18 cellular contexts compared by ENCODE assay signal in genomic region chr12:119088917-119089667, GRCh38.
A peak's percentile ranks its signal among the peaks of the same experiment; 100 is the strongest.
DNase-seq lines count a peak whose midpoint lies in the region; ATAC-seq, FAIRE-seq and TF ChIP-seq lines count a peak whose summit lies in the region.
"Had no signal": no experiment of that assay in that cellular context is flagged by ENCODE, and none has a peak within 500 bp of the region (broad histone marks: within the 10 kb centered on the region; RNA-seq: fewer than 3 reads in every experiment).

No MANE protein-coding gene starts in this region.

- peak overlapping the region; percentile 34 for H2BK12ac ChIP-seq in H1 (ENCODE audit: low read depth, low read length)

- no peak overlapping the region for H2BK15ac ChIP-seq in H1 (ENCODE audit: low read length)

- H3K27ac Mint-ChIP-seq in GM23338: peak overlapping the region; percentile 98
- H3K27ac Mint-ChIP-seq: CD4-positive, CD25-positive, alpha-beta regulatory T cell had no signal

- H3F3A ChIP-seq in GM23338 (replicated peaks; ENCODE audit: low read depth): 0 out of 2 replicates have a peak, but pooled peaks cover 8% of the 10 kb centered on the region

- no peak overlapping the region; a peak in 1 of 7 replicates for H3K9ac ChIP-seq in H1 (replicated peaks in 1 of 4; ENCODE audit: extremely low read depth in 1 of 4, low read depth in 3 of 4, low read length in 3 of 4)

- peaks cover 13% of the 10 kb centered on the region for H3K27me3 Mint-ChIP-seq in GM23338 (ENCODE audit: insufficient read depth, low read depth, poor library complexity)
- H3K27me3 Mint-ChIP-seq: CD4-positive, CD25-positive, alpha-beta regulatory T cell had no signal

- H2BK5ac ChIP-seq in H1 (ENCODE audit: low read depth, low read length): peak overlapping the region; percentile 92

- H3K14ac ChIP-seq in H1 (ENCODE audit: insufficient read length): no peak overlapping the region

- peak overlapping the region; percentile 20; the same call in 1 of the 2 replicates for H3K18ac ChIP-seq in H1 (ENCODE audit: extremely low read depth, low read length)

- peak; percentile 100 for FAIRE-seq in H1 (lab: Jason Lieb, UNC)
- FAIRE-seq: GM12878, HepG2, RCC 7860 had no signal

- H4K91ac ChIP-seq in H1 (replicated peaks; ENCODE audit: insufficient read length, low read length): peak overlapping the region; percentile 48

- peaks cover 16% of the 10 kb centered on the region for H3K9me2 ChIP-seq in GM23338 (ENCODE audit: insufficient read depth)

- H3K4me2 ChIP-seq in GM23338: peak overlapping the region; percentile 21
- peak overlapping the region; percentile 5 to 51 for H3K4me2 ChIP-seq in H1 (ENCODE audit: insufficient read depth in 1 of 2, low read depth in 2 of 2, low read length in 2 of 2)

- intact Hi-C loops in dorsolateral prefrontal cortex (cut with DNase I): no loop called here

- H3K56ac ChIP-seq in H1 (replicated peaks; ENCODE audit: insufficient read length, low read depth, low read length): peak overlapping the region; percentile 16

- H4K20me1 ChIP-seq in GM23338 (replicated peaks; ENCODE audit: insufficient read depth): no peaks in the 10 kb centered on the region
- H4K20me1 ChIP-seq in H1 (replicated peaks in 1 of 2; ENCODE audit: control insufficient read depth in 1 of 2, insufficient read depth in 2 of 2, low read length in 2 of 2): no peaks in the 10 kb centered on the region

- H3K4me1 ChIP-seq in GM23338 (ENCODE audit: insufficient read depth) (peaks cover 26% of the 10 kb centered on the region), H1 (replicated peaks in 1 of 4; ENCODE audit: control insufficient read depth in 3 of 4, insufficient read depth in 4 of 4, low read length in 3 of 4) (peaks cover 7 to 19% (median 17%) of the 10 kb centered on the region in 4 experiments)

- 0 out of 2 replicates have a peak overlapping the region, but pooled peaks have one; percentile 14 for H2AK5ac ChIP-seq in H1 (ENCODE audit: low read depth, low read length)

- H3K27ac ChIP-seq in GM23338 (ENCODE audit: low read depth) (peak overlapping the region; percentile 90), H1 (ENCODE audit: low read depth, low read length) (peak overlapping the region; percentile 81), dorsolateral prefrontal cortex (no peak overlapping the region)

- H3K79me1 ChIP-seq in H1 (ENCODE audit: low read depth, low read length): no peaks in the 10 kb centered on the region

- POLR2A ChIA-PET in H1 (lab: Charles Lee; ENCODE audit: partially characterized antibody): interaction anchor here (1.0 to 1.9 kb wide), 7 partner anchors 8 to 79 kb away, joined by 3 to 8 read pairs (median 4); no protein-coding TSS in a partner anchor

- H3K4me3 ChIP-seq in GM23338 (no peak overlapping the region), H1 (ENCODE audit: extremely low read depth in 1 of 4, insufficient read depth in 2 of 4, low read depth in 3 of 4, low read length in 4 of 4) (peak overlapping the region in 1 of 4 experiments; percentile 30; a peak in 2 of 8 replicates), dorsolateral prefrontal cortex (no peak overlapping the region)
- H3K4me3 ChIP-seq: GM12878 had no signal

- no peak overlapping the region for H2AFZ ChIP-seq in GM23338
- H2AFZ ChIP-seq in H1 (ENCODE audit: low read length): no peak overlapping the region

- no peak overlapping the region for H3K23ac ChIP-seq in H1 (ENCODE audit: insufficient read length)

- TF ChIP-seq POLR2A in H1 (IDR thresholded peaks at IDR 0.05; ENCODE audit: control extremely low read depth in 1 of 2, low read depth in 2 of 2, low read length in 2 of 2): no peak; a peak in 1 of 3 replicates

- CTCF ChIA-PET in H1 (lab: Charles Lee; ENCODE audit: partially characterized antibody): interaction anchor here (0.5 to 1.5 kb wide), 9 partner anchors 11 to 345 kb away, joined by 3 to 5 read pairs (median 3); partner anchors contain the start of gene SRRM4

- H3K36me3 ChIP-seq in GM23338 (ENCODE audit: insufficient read depth): no peaks in the 10 kb centered on the region
- H3K36me3 ChIP-seq in H1 (ENCODE audit: control insufficient read depth in 2 of 4, insufficient read depth in 4 of 4, low read length in 3 of 4): no peaks in the 10 kb centered on the region

- H3K9me3 ChIP-seq in H1 (ENCODE audit: insufficient read depth in 2 of 2, low read depth in 1 of 2, low read length in 1 of 2): no peaks in the 10 kb centered on the region

- TF ChIP-seq CTCF in GM23338 (conservative IDR thresholded peaks at IDR 0.05; ENCODE audit: low read depth in 2 of 2): no peak
- TF ChIP-seq CTCF in H1 (IDR thresholded peaks at IDR 0.05; ENCODE audit: control extremely low read depth in 1 of 3, insufficient read depth in 1 of 3, low read depth in 1 of 3, low read length in 3 of 3): no peak
- TF ChIP-seq CTCF in dorsolateral prefrontal cortex (IDR thresholded peaks at IDR 0.05 in 54 of 56, conservative IDR thresholded peaks at IDR 0.05 in 2 of 56; ENCODE audit: low read depth in 1 of 56, partially characterized antibody in 56 of 56): no peak

- no peak overlapping the region for H3K4ac ChIP-seq in H1 (replicated peaks; ENCODE audit: insufficient read length, low read depth, low read length)

- peak overlapping the region; percentile 14; the same call in 1 of the 3 replicates for H3K4me3 Mint-ChIP-seq in GM23338
- H3K4me3 Mint-ChIP-seq: CD4-positive, CD25-positive, alpha-beta regulatory T cell had no signal

- H4K8ac ChIP-seq in H1 (ENCODE audit: extremely low read depth, insufficient read depth, low read length): no peak overlapping the region

- WGBS in H1 (ENCODE audit: extremely low coverage in 1 of 2, insufficient coverage in 1 of 2, insufficient read length in 1 of 2, insufficient replicate concordance in 2 of 2, low coverage in 1 of 2, low lambda C conversion rate in 2 of 2, missing lambda C conversion rate in 1 of 2), 2 experiments: 45% methylated on average over 12 of the region's 12 CpGs; no CpG with 5 or more reads in 1 of the 2 experiments

- DNase-seq in GM23338 (ENCODE audit: low spot score) (peak; percentile 92), NCI-H146 treated with DMSO at 0.1 percent for 48 hours (lab: John Stamatoyannopoulos, UW; ENCODE audit: unreplicated experiment) (peak; percentile 74), H1 (ENCODE audit: low read depth in 1 of 2, low spot score in 2 of 2) (peak; percentile 61 to 69), iPS-NIHi7 (ENCODE audit: extremely low spot score) (peak; percentile 84), dorsolateral prefrontal cortex (no peak)
- no peak for DNase-seq in activated naive CD4-positive, alpha-beta T cell treated with anti-CD3 and anti-CD28 coated beads, Interleukin-2, amount 50 U/mL, for 16 hours
- DNase-seq: Calu3; CD4-positive, CD25-positive, alpha-beta regulatory T cell; GOT3; Kasumi-1; NCI-H1105 treated with DMSO at 0.1 percent for 48 hours; NCI-H446; NCI-H748 treated with DMSO at 0.1 percent for 48 hours; SHP77 treated with DMSO at 0.1 percent for 48 hours had no signal

- H4K5ac ChIP-seq in H1 (ENCODE audit: insufficient read length, low read depth, low read length): peak overlapping the region; percentile 46

- H3K79me2 ChIP-seq in GM23338 (replicated peaks; ENCODE audit: insufficient read depth) (no peaks in the 10 kb centered on the region), H1 (ENCODE audit: control insufficient read depth in 1 of 2, insufficient read depth in 2 of 2, low read length in 2 of 2) (no peaks in the 10 kb centered on the region)

- peak overlapping the region; percentile 72 for H2BK120ac ChIP-seq in H1 (replicated peaks; ENCODE audit: low read depth, low read length)

- ATAC-seq in GM23338 (peak; percentile 96), HG03342 (IDR thresholded peaks at IDR 0.05; ENCODE audit: unreplicated experiment) (no peak)
- ATAC-seq: GM12878, HepG2 had no signal

- no peaks in the 10 kb centered on the region for H3K9me3 Mint-ChIP-seq in GM23338

- H3K36me3 Mint-ChIP-seq in GM23338 (ENCODE audit: low read depth): no peaks in the 10 kb centered on the region; the same call in 2 of the 3 replicates
- H3K36me3 Mint-ChIP-seq: CD4-positive, CD25-positive, alpha-beta regulatory T cell had no signal

- H3K23me2 ChIP-seq in H1 (ENCODE audit: low read depth, low read length): no peaks in the 10 kb centered on the region

- peaks cover 36% of the 10 kb centered on the region for H3K4me1 Mint-ChIP-seq in GM23338
- H3K4me1 Mint-ChIP-seq: CD4-positive, CD25-positive, alpha-beta regulatory T cell had no signal

- no peak for TF ChIP-seq RAD21 in H1 (IDR thresholded peaks at IDR 0.05 in 1 of 2, conservative IDR thresholded peaks at IDR 0.05 in 1 of 2; ENCODE audit: low read depth in 2 of 2, low read length in 2 of 2)

- TF ChIP-seq EP300 in H1 (IDR thresholded peaks at IDR 0.05; ENCODE audit: borderline replicate concordance in 1 of 2, low read depth in 2 of 2, low read length in 2 of 2): peak in 1 of 2 experiments; percentile 92; a peak in 1 of 3 replicates

- H3K27me3 ChIP-seq in GM23338 (ENCODE audit: insufficient read depth) (no peaks in the 10 kb centered on the region), H1 (replicated peaks in 1 of 4; ENCODE audit: control insufficient read depth in 3 of 4, extremely low read depth in 1 of 4, insufficient read depth in 3 of 4, low read length in 3 of 4) (no peaks in the 10 kb centered on the region), dorsolateral prefrontal cortex (peaks cover 0 to 19% (median 0%) of the 10 kb centered on the region in 45 donors)

- H2BK20ac ChIP-seq in H1 (ENCODE audit: low read length): peak overlapping the region; percentile 21; the same call in 1 of the 2 replicates

TF ChIP-seq in GM23338, 12 proteins besides CTCF, POLR2A, EP300 and RAD21 (continues in another document):
- peak; percentile 69 for TF ChIP-seq NANOG (IDR thresholded peaks at IDR 0.05; ENCODE audit: borderline replicate concordance)
- TF ChIP-seq EZH2 (IDR thresholded peaks at IDR 0.05; ENCODE audit: low read depth, unreplicated experiment): no peak
- TF ChIP-seq ZNF114 (CRISPR knock-in tag; IDR thresholded peaks at IDR 0.05): peak; percentile 83; the same call in 1 of the 2 replicates

TF ChIP-seq in H1, 55 proteins besides CTCF, POLR2A, EP300 and RAD21 (continues in another document):
- 0 out of 2 replicates have a peak, but pooled peaks have one; percentile 5 for TF ChIP-seq SRF (IDR thresholded peaks at IDR 0.05; ENCODE audit: low read depth, low read length)
- no peak for TF ChIP-seq BACH1 (IDR thresholded peaks at IDR 0.05; ENCODE audit: low read length)
- TF ChIP-seq ZNF274 (IDR thresholded peaks at IDR 0.05; ENCODE audit: borderline replicate concordance, extremely low read depth, low read length): no peak
- TF ChIP-seq NANOG (IDR thresholded peaks at IDR 0.05; ENCODE audit: insufficient read depth, low read depth, low read length, poor library complexity, severe bottlenecking): peak; percentile 79
- 0 out of 2 replicates have a peak, but pooled peaks have one; percentile 30 for TF ChIP-seq POLR2AphosphoS5 (IDR thresholded peaks at IDR 0.05; ENCODE audit: low read depth, low read length)
- peak; percentile 63; the same call in 1 of the 2 replicates for TF ChIP-seq CEBPB (IDR thresholded peaks at IDR 0.05; ENCODE audit: low read depth, low read length)
- peak; percentile 81 for TF ChIP-seq YY1 (IDR thresholded peaks at IDR 0.05; ENCODE audit: low read depth, low read length)
- no peak for TF ChIP-seq RXRA (IDR thresholded peaks at IDR 0.05; ENCODE audit: insufficient read depth, low read depth, low read length)
- no peak for TF ChIP-seq BRCA1 (IDR thresholded peaks at IDR 0.05; ENCODE audit: low read depth, low read length)
- no peak for TF ChIP-seq NRF1 (IDR thresholded peaks at IDR 0.05; ENCODE audit: low read depth, low read length)

Comparison
In these comparisons a context has a peak if more than half of its experiments do, and no peak if none do; other contexts are left out.
1. DNase-seq: peak in GM23338 (single experiment), NCI-H146 treated with DMSO at 0.1 percent for 48 hours (single experiment), H1 (2 of 2) and iPS-NIHi7 (single experiment); none in activated naive CD4-positive, alpha-beta T cell treated with anti-CD3 and anti-CD28 coated beads, Interleukin-2, amount 50 U/mL, for 16 hours (single experiment) and dorsolateral prefrontal cortex (0 of 10).
2. H3K27ac ChIP-seq: peak in GM23338 (single experiment) and H1 (single experiment); none in dorsolateral prefrontal cortex (0 of 59).